In genomic region chr1:205343431-205344009, GRCh38 we compare ENCODE assay signal across 8 cellular contexts. TPM values are rescaled to one million over a fixed set of nuclear protein-coding genes. Genes with fewer than 3 reads are reported as not detected.
DNase-seq lines count a peak whose midpoint lies in the region; ATAC-seq and TF ChIP-seq lines count a peak whose summit lies in the region.

No MANE protein-coding gene starts in this region.

- H3K36me3 ChIP-seq in BE2C = no peaks in the 10 kb centered on the region
- H3K36me3 ChIP-seq in endocrine pancreas (ENCODE audit: control insufficient read depth, insufficient read depth, low read length) = no peaks in the 10 kb centered on the region

- peak overlapping the region; percentile 63 for H3K4me3 ChIP-seq in BE2C (ENCODE audit: low read depth, low read length)
- no peak overlapping the region for H3K4me3 ChIP-seq in endocrine pancreas (ENCODE audit: control insufficient read depth, insufficient read depth, low read length)

- H3K27ac Mint-ChIP-seq in nephron = no peak overlapping the region

- no peak for ATAC-seq in GM18870 (IDR thresholded peaks at IDR 0.05; ENCODE audit: unreplicated experiment)
- ATAC-seq in GM18868 (IDR thresholded peaks at IDR 0.05; ENCODE audit: unreplicated experiment) = no peak
- ATAC-seq in HG03469 (IDR thresholded peaks at IDR 0.05; ENCODE audit: unreplicated experiment) = no peak

- H3K27me3 ChIP-seq in BE2C = peaks cover 7% of the 10 kb centered on the region; the same call in 1 of the 2 replicates
- H3K27me3 ChIP-seq in endocrine pancreas (ENCODE audit: control insufficient read depth, insufficient read depth, low read length) = no peaks in the 10 kb centered on the region

- H3K9me3 ChIP-seq in BE2C (no peaks in the 10 kb centered on the region), endocrine pancreas (ENCODE audit: control insufficient read depth, low read length) (no peaks in the 10 kb centered on the region)

- TF ChIP-seq CTCF in BE2C (IDR thresholded peaks at IDR 0.05; ENCODE audit: low read depth, low read length) (peak; percentile 48), nephron (IDR thresholded peaks at IDR 0.05; ENCODE audit: unreplicated experiment in 3 of 3) (peak; percentile 17 to 37 (median 20))

- H3K4me1 ChIP-seq in BE2C (peaks cover 8% of the 10 kb centered on the region), endocrine pancreas (ENCODE audit: control insufficient read depth, insufficient read depth, low read length) (no peaks in the 10 kb centered on the region)

- peak; percentile 67 for DNase-seq in BE2C
- DNase-seq in NCI-H1105 (lab: John Stamatoyannopoulos, UW) = peak; percentile 29
- DNase-seq in NCI-H446 treated with DMSO at 0.1 percent for 48 hours (lab: John Stamatoyannopoulos, UW) = no peak

- no peaks in the 10 kb centered on the region for H3K36me3 Mint-ChIP-seq in nephron (ENCODE audit: low read depth)

- no peak overlapping the region for H3K4me3 Mint-ChIP-seq in nephron

- peak overlapping the region; percentile 23 for H3K9ac ChIP-seq in endocrine pancreas (ENCODE audit: control insufficient read depth, insufficient read depth, low read length)

- H3K9me3 Mint-ChIP-seq in nephron = no peaks in the 10 kb centered on the region

- peaks cover 69% of the 10 kb centered on the region for H3K27me3 Mint-ChIP-seq in nephron (ENCODE audit: low read depth)

- peaks cover 9% of the 10 kb centered on the region for H3K4me1 Mint-ChIP-seq in nephron

RNA-seq across cellular contexts. Expression of gene KLHDC8A, which starts 13.2 kb away (rescaled TPM):
- 3.2 TPM for polyA plus RNA-seq in BE2C (2012; ENCODE audit: insufficient read depth, insufficient read length, low read depth)

RNA-seq across cellular contexts. Expression of gene NUAK2, which starts 22.0 kb away (rescaled TPM):
- polyA plus RNA-seq in BE2C (2012; ENCODE audit: insufficient read depth, insufficient read length, low read depth) = 0.66 TPM
